Comparison of ENCODE assay signal across 8 cellular contexts in genomic region chr16:2882460-2883026, GRCh38. TPM values are rescaled to one million over a fixed set of nuclear protein-coding genes. Genes with fewer than 3 reads are reported as not detected.
DNase-seq lines count a peak whose midpoint lies in the region; ATAC-seq and TF ChIP-seq lines count a peak whose summit lies in the region.

No MANE protein-coding gene starts in this region.

- peaks cover 10 to 20% (median 17%) of the 10 kb centered on the region in 4 donors for H3K4me1 Mint-ChIP-seq in naive thymus-derived CD8-positive, alpha-beta T cell

- no peaks in the 10 kb centered on the region for H3K27me3 ChIP-seq in Peyer's patch

- H3K9me3 ChIP-seq in KOPT-K1 (ENCODE audit: insufficient read depth, low read length, poor library complexity, severe bottlenecking), result peaks cover 15% of the 10 kb centered on the region
- H3K9me3 ChIP-seq in Peyer's patch, result no peaks in the 10 kb centered on the region

- H3K4me1 ChIP-seq in Peyer's patch, result peaks cover 0 to 16% (median 5%) of the 10 kb centered on the region in 4 donors

- H3K27ac Mint-ChIP-seq in naive thymus-derived CD8-positive, alpha-beta T cell, result peak overlapping the region; percentile 93 to 99 (median 97)

- POLR2A ChIA-PET in naive thymus-derived CD8-positive, alpha-beta T cell (lab: Charles Lee), result interaction anchor here (0.8 to 2.7 kb wide), 15 partner anchors 11 to 200 kb away, joined by 3 to 53 read pairs (median 4); partner anchors contain the start of genes FLYWCH1, KCTD5 and PRSS22

- H3K4me3 ChIP-seq in Peyer's patch, result peak overlapping the region; percentile 61 to 97 (median 80)

- TF ChIP-seq POLR2A in Peyer's patch (IDR thresholded peaks at IDR 0.05), result no peak

- H3K27ac ChIP-seq in KOPT-K1 (ENCODE audit: low read depth, low read length, poor library complexity, severe bottlenecking) (peak overlapping the region; percentile 73), Peyer's patch (peak overlapping the region; percentile 84 to 97 (median 95))

- peak; percentile 95 for DNase-seq in DMS79 treated with DMSO at 0.1 percent for 48 hours (lab: John Stamatoyannopoulos, UW)
- DNase-seq in Peyer's patch, result peak; percentile 95 to 99 (median 98)
- DNase-seq in activated T-helper 9 cell treated with anti-CD3 and anti-CD28 coated beads, Interleukin-2, amount 50 U/mL, for 16 hours (ENCODE audit: low read depth), result peak; percentile 84
- peak; percentile 99 for DNase-seq in fibroblast of peridontal ligament (ENCODE audit: extremely low read depth)
- DNase-seq in naive thymus-derived CD8-positive, alpha-beta T cell, result peak in 9 of 10 donors; percentile 76 to 98 (median 94)
- peak in 4 of 6 experiments; percentile 90 to 98 (median 96) for DNase-seq in stimulated activated naive CD4-positive, alpha-beta T cell (lab: John Stamatoyannopoulos, UW)

- no peaks in the 10 kb centered on the region for H3K36me3 Mint-ChIP-seq in naive thymus-derived CD8-positive, alpha-beta T cell

- H3K9me3 Mint-ChIP-seq in naive thymus-derived CD8-positive, alpha-beta T cell, result no peaks in the 10 kb centered on the region

- peak overlapping the region; percentile 88 to 95 (median 93) for H3K4me3 Mint-ChIP-seq in naive thymus-derived CD8-positive, alpha-beta T cell

- no peaks in the 10 kb centered on the region for H3K36me3 ChIP-seq in KOPT-K1 (ENCODE audit: insufficient read depth, low read length)
- no peaks in the 10 kb centered on the region for H3K36me3 ChIP-seq in Peyer's patch

- no peaks in the 10 kb centered on the region for H3K27me3 Mint-ChIP-seq in naive thymus-derived CD8-positive, alpha-beta T cell

- TF ChIP-seq CTCF in Peyer's patch (IDR thresholded peaks at IDR 0.05), result no peak

- peak; percentile 84 for ATAC-seq in GM21825 (IDR thresholded peaks at IDR 0.05; ENCODE audit: unreplicated experiment)
- ATAC-seq in naive thymus-derived CD8-positive, alpha-beta T cell, result peak; percentile 90

RNA-seq across cellular contexts. Expression of gene FLYWCH2, which starts 0.5 kb away (rescaled TPM):
- total RNA-seq in Peyer's patch, result 10 to 100 TPM; 40.8 to 61.3 (median 53.1) TPM
- total RNA-seq in naive thymus-derived CD8-positive, alpha-beta T cell, result 10 to 100 TPM; 22.2 to 26.0 TPM
- polyA plus RNA-seq in naive thymus-derived CD8-positive, alpha-beta T cell, result 10 to 100 TPM; 18.0 to 28.8 (median 26.5) TPM

RNA-seq across cellular contexts. Expression of gene PRSS22, which starts 24.6 kb away (rescaled TPM):
- 1 to 10 TPM in 3 of 4 donors, not detected in 1; 1.4 to 1.9 (median 1.8) TPM for total RNA-seq in Peyer's patch
- not detected for total RNA-seq in naive thymus-derived CD8-positive, alpha-beta T cell
- polyA plus RNA-seq in naive thymus-derived CD8-positive, alpha-beta T cell, result not detected

RNA-seq across cellular contexts. Expression of gene FLYWCH1, which starts 29.2 kb away (rescaled TPM):
- 10 to 100 TPM; 30.1 to 67.4 (median 46.8) TPM for total RNA-seq in Peyer's patch
- 100 to 1,000 TPM; 109 to 113 TPM for total RNA-seq in naive thymus-derived CD8-positive, alpha-beta T cell
- polyA plus RNA-seq in naive thymus-derived CD8-positive, alpha-beta T cell, result 10 to 100 TPM in 2 of 3 donors, 1 to 10 TPM in 1; 5.9 to 18.4 (median 13.5) TPM

RNA-seq across cellular contexts. Expression of gene ZG16B, which starts 52.4 kb away (rescaled TPM):
- total RNA-seq in Peyer's patch, result 10 to 100 TPM in 1 of 4 donors, 1 to 10 TPM in 3; 2.5 to 13.0 (median 5.5) TPM
- not detected for total RNA-seq in naive thymus-derived CD8-positive, alpha-beta T cell
- polyA plus RNA-seq in naive thymus-derived CD8-positive, alpha-beta T cell, result not detected

Comparison
In these comparisons a context has a peak if more than half of its experiments do, and no peak if none do; other contexts are left out.
1. Peak in every context shown above with its lines: DNase-seq, ATAC-seq, H3K4me3 ChIP-seq and H3K27ac ChIP-seq.